25 cellular contexts compared by ENCODE assay signal in the genomic region with DNA sequence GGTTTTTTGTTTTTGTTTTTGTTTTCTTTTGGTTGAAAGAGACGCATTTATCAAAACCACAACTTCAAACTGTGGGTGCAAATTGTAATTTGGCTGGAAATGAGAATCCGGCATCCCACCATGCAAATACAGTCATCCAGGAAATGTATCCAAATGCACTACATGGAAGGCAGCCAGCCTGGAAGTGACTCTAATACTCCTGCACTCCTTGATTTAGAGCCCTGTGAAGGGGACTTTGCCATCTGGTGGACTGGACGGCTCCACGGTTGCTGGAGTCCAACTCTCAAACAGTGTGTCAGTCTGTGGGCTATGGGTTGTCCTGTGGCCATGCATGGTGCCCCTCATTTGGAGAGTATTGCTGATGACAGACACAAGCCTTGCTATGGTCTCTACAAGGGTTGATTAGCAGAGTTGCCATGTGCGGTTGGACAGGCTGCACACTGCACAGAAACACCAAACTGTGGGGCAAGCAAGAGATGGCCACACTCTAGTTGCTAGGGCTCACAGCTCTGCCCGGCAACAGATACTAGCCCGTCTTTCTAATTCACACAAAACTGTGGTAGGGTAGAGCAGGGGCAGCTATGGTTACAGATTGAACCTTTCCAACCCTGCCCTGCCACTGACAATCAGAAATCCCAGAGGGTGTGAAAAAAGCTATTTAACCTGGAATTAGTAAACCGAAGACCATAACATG.
DNase-seq lines count a peak whose midpoint lies in the region; ATAC-seq, FAIRE-seq and TF ChIP-seq lines count a peak whose summit lies in the region.
"Had no signal": no experiment of that assay in that cellular context is flagged by ENCODE, and none has a peak within 500 bp of the region (broad histone marks: within the 10 kb centered on the region; RNA-seq: fewer than 3 reads in every experiment).

No MANE protein-coding gene starts in this region.

- H3K9me2 ChIP-seq in GM23338 (ENCODE audit: insufficient read depth) = no peaks in the 10 kb centered on the region

- 88% methylated on average over 8 of the region's 8 CpGs for WGBS in smooth muscle cell (ENCODE audit: low lambda C conversion rate)
- WGBS in spleen, 5 donors = 77 to 85% (median 80%) methylated on average over 6 to 8 of the region's 8 CpGs

- H3F3A ChIP-seq in GM23338 (replicated peaks; ENCODE audit: low read depth) (no peaks in the 10 kb centered on the region), smooth muscle cell (ENCODE audit: low read depth) (no peaks in the 10 kb centered on the region)

- no peak overlapping the region for H3K4me3 ChIP-seq in GM23338
- no peak overlapping the region for H3K4me3 ChIP-seq in fibroblast of pulmonary artery (replicated peaks; ENCODE audit: low read depth, low read length)
- H3K4me3 ChIP-seq in smooth muscle cell = no peak overlapping the region
- H3K4me3 ChIP-seq in spleen = no peak overlapping the region
- H3K4me3 ChIP-seq: breast epithelium, skin epidermis, upper lobe of right lung had no signal

- peaks cover 2% of the 10 kb centered on the region for H3K27me3 Mint-ChIP-seq in GM23338 (ENCODE audit: insufficient read depth, low read depth, poor library complexity)
- H3K27me3 Mint-ChIP-seq in activated CD4-positive, alpha-beta T cell treated with anti-CD3 and anti-CD28 coated beads for 36 hours = peaks cover 16% of the 10 kb centered on the region

- H3K4me1 ChIP-seq in GM23338 (ENCODE audit: insufficient read depth) = peaks cover 6% of the 10 kb centered on the region
- H3K4me1 ChIP-seq in smooth muscle cell (ENCODE audit: low read depth) = peaks cover 5% of the 10 kb centered on the region
- H3K4me1 ChIP-seq in spleen = no peaks in the 10 kb centered on the region
- H3K4me1 ChIP-seq: breast epithelium, upper lobe of right lung had no signal

- H3K27me3 ChIP-seq in GM23338 (ENCODE audit: insufficient read depth) (no peaks in the 10 kb centered on the region), smooth muscle cell (ENCODE audit: low read depth) (no peaks in the 10 kb centered on the region), spleen (replicated peaks in 1 of 7) (peaks cover 0 to 14% (median 0%) of the 10 kb centered on the region in 7 donors)
- H3K27me3 ChIP-seq: breast epithelium, upper lobe of right lung had no signal

- H3K9me3 Mint-ChIP-seq in GM23338 = no peaks in the 10 kb centered on the region
- H3K9me3 Mint-ChIP-seq in activated CD4-positive, alpha-beta T cell treated with anti-CD3 and anti-CD28 coated beads for 36 hours (ENCODE audit: low read depth) = no peaks in the 10 kb centered on the region
- H3K9me3 Mint-ChIP-seq: activated T-cell treated with anti-CD3 and anti-CD28 coated beads, Interleukin-2, amount 50 U/mL, for 4 hours; endodermal cell had no signal

- H2AFZ ChIP-seq in GM23338 (no peak overlapping the region), smooth muscle cell (ENCODE audit: low read depth) (no peak overlapping the region)

- H3K36me3 Mint-ChIP-seq in GM23338 (ENCODE audit: low read depth) = peaks cover 3% of the 10 kb centered on the region
- no peaks in the 10 kb centered on the region for H3K36me3 Mint-ChIP-seq in activated CD4-positive, alpha-beta T cell treated with anti-CD3 and anti-CD28 coated beads for 36 hours (ENCODE audit: low read depth)

- no peak overlapping the region for H3K4me3 Mint-ChIP-seq in GM23338
- H3K4me3 Mint-ChIP-seq in activated CD4-positive, alpha-beta T cell treated with anti-CD3 and anti-CD28 coated beads for 36 hours = no peak overlapping the region
- H3K4me3 Mint-ChIP-seq: activated T-cell treated with anti-CD3 and anti-CD28 coated beads, Interleukin-2, amount 50 U/mL, for 4 hours; B cell; endodermal cell had no signal

- TF ChIP-seq POLR2A in spleen (IDR thresholded peaks at IDR 0.05) = no peak

- H3K27ac Mint-ChIP-seq in GM23338 = no peak overlapping the region
- no peak overlapping the region for H3K27ac Mint-ChIP-seq in activated CD4-positive, alpha-beta T cell treated with anti-CD3 and anti-CD28 coated beads for 36 hours
- H3K27ac Mint-ChIP-seq: B cell, endodermal cell had no signal

- peak; percentile 26; the same call in 2 of the 3 replicates for ATAC-seq in GM23338
- peak; percentile 90 for ATAC-seq in SK-N-SH treated with all-trans-retinoic acid at 6 μM for 48 hours
- no peak for ATAC-seq in activated CD4-positive, alpha-beta T cell treated with anti-CD3 and anti-CD28 coated beads for 36 hours
- ATAC-seq: activated T-cell treated with anti-CD3 and anti-CD28 coated beads, Interleukin-2, amount 50 U/mL, for 4 hours; upper lobe of right lung had no signal

- no peak overlapping the region for H3K4me2 ChIP-seq in GM23338
- H3K4me2 ChIP-seq in smooth muscle cell = no peak overlapping the region

- no peak for TF ChIP-seq CTCF in GM23338 (conservative IDR thresholded peaks at IDR 0.05; ENCODE audit: low read depth in 2 of 2)
- TF ChIP-seq CTCF in fibroblast of pulmonary artery (IDR thresholded peaks at IDR 0.05; ENCODE audit: low read length, missing control alignments) = no peak
- no peak for TF ChIP-seq CTCF in smooth muscle cell (IDR thresholded peaks at IDR 0.05; ENCODE audit: borderline replicate concordance, insufficient read depth, poor library complexity, severe bottlenecking)
- TF ChIP-seq CTCF in spleen (IDR thresholded peaks at IDR 0.05 in 8 of 11, conservative IDR thresholded peaks at IDR 0.05 in 3 of 11) = no peak

- H3K36me3 ChIP-seq in GM23338 (ENCODE audit: insufficient read depth) (no peaks in the 10 kb centered on the region), smooth muscle cell (ENCODE audit: low read depth) (no peaks in the 10 kb centered on the region), spleen (no peaks in the 10 kb centered on the region)
- H3K36me3 ChIP-seq: breast epithelium, upper lobe of right lung had no signal

- intact Hi-C loops in activated CD4-positive, alpha-beta T cell treated with anti-CD3 and anti-CD28 coated beads for 36 hours (cut with DNase I, micrococcal nuclease) = no loop called here
- intact Hi-C loops in spleen (cut with DNase I; ENCODE audit: low total_unique reads) = no loop called here

- peaks cover 4% of the 10 kb centered on the region for H3K4me1 Mint-ChIP-seq in GM23338
- no peaks in the 10 kb centered on the region for H3K4me1 Mint-ChIP-seq in activated CD4-positive, alpha-beta T cell treated with anti-CD3 and anti-CD28 coated beads for 36 hours
- H3K4me1 Mint-ChIP-seq: B cell, endodermal cell had no signal

- H3K79me2 ChIP-seq in GM23338 (replicated peaks; ENCODE audit: insufficient read depth) (no peaks in the 10 kb centered on the region), smooth muscle cell (ENCODE audit: low read depth) (no peaks in the 10 kb centered on the region)

- no peak overlapping the region for H3K9ac ChIP-seq in smooth muscle cell (ENCODE audit: low read depth)

- H4K20me1 ChIP-seq in GM23338 (replicated peaks; ENCODE audit: insufficient read depth) (no peaks in the 10 kb centered on the region), smooth muscle cell (ENCODE audit: low read depth) (no peaks in the 10 kb centered on the region)

- H3K27ac ChIP-seq in GM23338 (ENCODE audit: low read depth) (no peak overlapping the region), smooth muscle cell (ENCODE audit: low read depth) (no peak overlapping the region), spleen (no peak overlapping the region)
- H3K27ac ChIP-seq: breast epithelium, skin epidermis, upper lobe of right lung had no signal

- DNase-seq in Daoy (ENCODE audit: low read depth) (peak; percentile 61), GM23338 (ENCODE audit: low spot score) (no peak), fibroblast of pulmonary artery (ENCODE audit: low read depth) (peak; percentile 21), smooth muscle cell (lab: John Stamatoyannopoulos, UW; ENCODE audit: unreplicated experiment) (no peak), spleen (no peak), HTR-8/SVneo (ENCODE audit: insufficient read length, low spot score) (no peak)
- DNase-seq in activated CD4-positive, alpha-beta T cell treated with anti-CD3 and anti-CD28 coated beads for 36 hours = no peak
- DNase-seq: activated CD4-positive, alpha-beta T cell treated with anti-CD3 and anti-CD28 coated beads for 48 hours; activated naive CD4-positive, alpha-beta T cell; activated T-cell treated with anti-CD3 and anti-CD28 coated beads, Interleukin-2, amount 50 U/mL, for 4 hours; cortex of kidney; DND-41; endodermal cell; KBM-7; kidney glomerular epithelial cell; mesenchymal stem cell; NCI-H146; RPMI8226; stimulated activated CD4-positive, alpha-beta T cell treated with anti-CD3 and anti-CD28 coated beads, Interleukin-2, amount 100 ng/mL, for 24 hours; T-helper 2 cell; upper lobe of right lung had no signal

- FAIRE-seq in HTR-8/SVneo (lab: Jason Lieb, UNC) = no peak

- POLR2A ChIA-PET in activated CD4-positive, alpha-beta T cell treated with anti-CD3 and anti-CD28 coated beads for 36 hours (lab: Charles Lee) = no interaction called here

- CTCF ChIA-PET in activated CD4-positive, alpha-beta T cell treated with anti-CD3 and anti-CD28 coated beads for 36 hours (lab: Charles Lee) = no interaction called here

- H3K9me3 ChIP-seq in smooth muscle cell (replicated peaks; ENCODE audit: low read depth) = no peaks in the 10 kb centered on the region
- no peaks in the 10 kb centered on the region for H3K9me3 ChIP-seq in spleen
- H3K9me3 ChIP-seq: breast epithelium, upper lobe of right lung had no signal

TF ChIP-seq in GM23338, 12 proteins besides CTCF, POLR2A, EP300 and RAD21 (continues in another document):
- no peak for TF ChIP-seq STAT1 (IDR thresholded peaks at IDR 0.05; ENCODE audit: unreplicated experiment)
- no peak for TF ChIP-seq EZH2 (IDR thresholded peaks at IDR 0.05; ENCODE audit: low read depth, unreplicated experiment)
- TF ChIP-seq NANOG (IDR thresholded peaks at IDR 0.05; ENCODE audit: borderline replicate concordance) = no peak

TF ChIP-seq in SK-N-SH treated with all-trans-retinoic acid at 6 μM for 48 hours, 23 proteins besides CTCF, POLR2A, EP300 and RAD21:
- TF ChIP-seq ISL1 (CRISPR knock-in tag; IDR thresholded peaks at IDR 0.05) (peak; percentile 70), PATZ1 (CRISPR knock-in tag; IDR thresholded peaks at IDR 0.05; ENCODE audit: borderline replicate concordance) (no peak)

Comparison
In these comparisons a context has a peak if more than half of its experiments do, and no peak if none do; other contexts are left out.
1. DNase-seq: peak in Daoy (single experiment) and fibroblast of pulmonary artery (single experiment); none in GM23338 (single experiment), activated CD4-positive, alpha-beta T cell treated with anti-CD3 and anti-CD28 coated beads for 36 hours (single experiment), smooth muscle cell (single experiment), spleen (single experiment) and HTR-8/SVneo (single experiment).